Comparison of ENCODE assay signal across 11 cellular contexts in the genomic region with DNA sequence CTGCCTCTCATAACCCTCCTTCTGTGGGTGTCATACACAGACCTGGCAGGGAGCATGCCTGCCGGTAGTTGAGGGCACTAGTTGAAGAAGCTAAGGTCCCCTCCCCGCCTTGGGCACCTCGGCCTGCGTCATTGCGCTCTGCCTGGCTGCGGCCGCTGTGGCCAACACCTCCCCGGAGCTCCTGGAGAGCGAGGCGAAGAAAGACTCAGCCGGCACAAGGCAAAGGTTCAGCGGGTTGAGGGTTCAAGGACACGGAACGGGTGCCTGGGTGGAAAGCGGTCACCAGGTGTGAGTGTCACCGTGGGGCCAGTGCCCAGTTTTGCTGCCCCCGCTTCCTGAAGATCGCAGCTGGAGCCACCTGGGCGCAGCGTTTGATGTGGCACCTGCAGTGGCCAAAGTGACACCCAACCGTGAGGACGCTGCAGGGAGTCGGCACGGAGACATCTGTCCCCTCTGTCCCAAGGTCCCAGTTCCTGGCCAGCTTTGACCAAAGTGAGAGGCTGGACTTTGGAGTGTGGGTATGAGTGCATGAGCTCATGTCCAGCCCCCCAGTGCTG. TPM values are rescaled to one million over a fixed set of nuclear protein-coding genes. Genes with fewer than 3 reads are reported as not detected.
"Had no signal": no experiment of that assay in that cellular context is flagged by ENCODE, and none has a peak within 500 bp of the region (broad histone marks: within the 10 kb centered on the region; RNA-seq: fewer than 3 reads in every experiment).

No MANE protein-coding gene starts in this region.

- ATAC-seq: HCT116, K562 had no signal

- H3K9me3 ChIP-seq: HAP-1 had no signal

- H3K4me1 ChIP-seq: HAP-1 had no signal

- H3K27ac Mint-ChIP-seq: HFFc6 had no signal

- H3K9ac ChIP-seq: GM23248 had no signal

- DNase-seq: GM23248, GOT3, H7, HFFc6, IMR-90 had no signal

- H3K36me3 ChIP-seq: HAP-1 had no signal

- H3K4me3 ChIP-seq: GM23248, HAP-1, K562 had no signal

- FAIRE-seq: HTR-8/SVneo, K562 had no signal

- H3K27ac ChIP-seq: GM23248 had no signal

- H3K4me3 Mint-ChIP-seq: HFFc6 had no signal

RNA-seq across cellular contexts. Expression of gene ZNF735, which starts 14.8 kb away (rescaled TPM):
- total RNA-seq: GM23248, H4, H7, HFFc6, HT-29, IMR-90, K562 had no signal
- polyA plus RNA-seq: GM23248, IMR-90, K562 had no signal

RNA-seq across cellular contexts. Expression of gene ZNF679, which starts 36.0 kb away (rescaled TPM):
- total RNA-seq: GM23248, H4, H7, HFFc6, HT-29, IMR-90, K562 had no signal
- polyA plus RNA-seq: GM23248, IMR-90, K562 had no signal
